ENCODE assay signal across 8 cellular contexts in the genomic region with DNA sequence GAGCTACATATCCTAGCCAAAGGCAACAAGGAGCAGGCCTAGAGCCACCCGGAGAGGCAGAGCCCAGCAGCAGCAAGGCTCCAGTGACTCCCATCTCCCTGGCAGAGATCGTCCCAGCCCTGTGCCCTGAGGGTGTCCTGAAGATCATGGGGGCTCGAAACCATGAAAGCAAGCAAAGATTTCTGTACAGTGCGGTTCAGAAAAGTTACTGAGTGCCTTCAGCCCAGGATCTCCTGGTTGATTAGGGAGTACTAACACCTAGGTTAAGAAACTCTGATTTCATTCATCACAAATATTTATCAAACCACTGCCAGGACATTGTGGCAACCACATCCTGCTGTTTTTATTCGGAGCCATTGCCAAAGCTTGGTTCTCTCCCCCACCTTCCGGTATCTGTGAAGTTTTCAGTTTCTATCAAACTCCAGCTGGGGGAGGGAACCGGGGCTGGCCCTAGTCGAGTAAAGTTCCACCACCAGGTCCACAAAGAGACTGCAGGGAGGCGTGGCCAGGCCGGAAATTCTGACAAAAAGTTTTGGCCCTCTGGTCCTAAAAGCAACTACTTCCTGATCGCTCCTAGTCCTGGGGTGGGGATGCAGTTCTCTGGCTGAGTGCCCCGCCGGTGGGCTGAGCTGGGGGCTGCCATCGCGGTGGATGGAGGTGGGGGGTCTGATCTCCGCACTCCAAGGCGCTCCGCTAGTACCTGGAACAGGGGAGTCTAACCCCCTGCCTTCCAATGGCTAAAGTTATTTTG. TPM values are rescaled to one million over a fixed set of nuclear protein-coding genes. Genes with fewer than 3 reads are reported as not detected.
DNase-seq lines count a peak whose midpoint lies in the region; ATAC-seq and TF ChIP-seq lines count a peak whose summit lies in the region.

No MANE protein-coding gene starts in this region.

- WGBS in adrenal gland, 4 donors, result 1 to 2% (median 1%) methylated on average over 4 to 18 of the region's 18 CpGs

- H3K36me3 ChIP-seq in adrenal gland (replicated peaks in 1 of 2), result no peaks in the 10 kb centered on the region
- H3K36me3 ChIP-seq in upper lobe of right lung, result peaks cover under 1% of the 10 kb centered on the region

- H3K27me3 ChIP-seq in adrenal gland, result no peaks in the 10 kb centered on the region
- no peaks in the 10 kb centered on the region for H3K27me3 ChIP-seq in upper lobe of right lung

- H3K27ac ChIP-seq in adrenal gland (peak overlapping the region; percentile 84 to 99 (median 91)), upper lobe of right lung (peak overlapping the region; percentile 89)

- ATAC-seq in GM19397 (IDR thresholded peaks at IDR 0.05; ENCODE audit: unreplicated experiment) (peak; percentile 58), HG03565 (IDR thresholded peaks at IDR 0.05; ENCODE audit: unreplicated experiment) (peak; percentile 62), left cardiac atrium (peak; percentile 65 to 67), upper lobe of right lung (peak; percentile 70)

- H3K27ac Mint-ChIP-seq in progenitor cell of endocrine pancreas, result peak overlapping the region; percentile 96

- TF ChIP-seq CTCF in adrenal gland (IDR thresholded peaks at IDR 0.05) (peak in 2 of 6 experiments; percentile 51 to 52), progenitor cell of endocrine pancreas (IDR thresholded peaks at IDR 0.05; ENCODE audit: unreplicated experiment) (peak; percentile 15), upper lobe of right lung (IDR thresholded peaks at IDR 0.05) (peak; percentile 36)

- no peaks in the 10 kb centered on the region for H3K9me3 Mint-ChIP-seq in progenitor cell of endocrine pancreas (ENCODE audit: low read depth)

- H3K9me3 ChIP-seq in adrenal gland (replicated peaks in 1 of 3) (no peaks in the 10 kb centered on the region), upper lobe of right lung (no peaks in the 10 kb centered on the region)

- H3K4me3 ChIP-seq in adrenal gland (peak overlapping the region; percentile 70 to 96 (median 83)), upper lobe of right lung (peak overlapping the region; percentile 64)

- peaks cover 53% of the 10 kb centered on the region for H3K4me1 Mint-ChIP-seq in progenitor cell of endocrine pancreas (ENCODE audit: low read depth)

- peak overlapping the region; percentile 88 for H3K4me3 Mint-ChIP-seq in progenitor cell of endocrine pancreas (ENCODE audit: low read depth)

- DNase-seq in CMK (ENCODE audit: low read depth), result peak; percentile 85
- DNase-seq in SW 1271 (lab: John Stamatoyannopoulos, UW), result peak; percentile 63 to 92
- peak; percentile 77 to 97 (median 93) for DNase-seq in adrenal gland
- peak; percentile 92 for DNase-seq in left cardiac atrium
- peak; percentile 56 for DNase-seq in progenitor cell of endocrine pancreas (ENCODE audit: low spot score, unreplicated experiment)
- peak; percentile 93 for DNase-seq in upper lobe of right lung

- intact Hi-C loops in adrenal gland (cut with DNase I) (no loop called here), left cardiac atrium (cut with DNase I) (loop anchor here in 1 of 2 donors (2.0 kb wide), 1 partner anchor 68 kb away; no protein-coding TSS in a partner anchor), upper lobe of right lung (cut with DNase I) (no loop called here)

- peaks cover 7% of the 10 kb centered on the region for H3K36me3 Mint-ChIP-seq in progenitor cell of endocrine pancreas (ENCODE audit: insufficient read depth)

- no peaks in the 10 kb centered on the region for H3K27me3 Mint-ChIP-seq in progenitor cell of endocrine pancreas

- H3K4me1 ChIP-seq in adrenal gland (replicated peaks in 1 of 2) (peaks cover 32 to 47% of the 10 kb centered on the region in 2 donors), upper lobe of right lung (peaks cover 46% of the 10 kb centered on the region)

- peak; percentile 58 to 83 for TF ChIP-seq POLR2A in adrenal gland (IDR thresholded peaks at IDR 0.05)

RNA-seq across cellular contexts. Expression of a gene that starts 1.2 kb away (rescaled TPM):
- total RNA-seq in adrenal gland (10 to 100 TPM; 12.4 to 37.2 (median 32.8) TPM), left cardiac atrium (1 to 10 TPM; 6.4 to 6.9 TPM), progenitor cell of endocrine pancreas (23.8 and 24.3 TPM in 2 replicates), upper lobe of right lung (38.9 TPM)
- 10 to 100 TPM in 1 of 3 donors, 1 to 10 TPM in 1, under 1 TPM in 1; 0.33 to 13.0 (median 7.9) TPM for polyA plus RNA-seq in adrenal gland

RNA-seq across cellular contexts. Expression of a gene that starts 40.4 kb away (rescaled TPM):
- 10 to 100 TPM in 7 of 8 donors, 1 to 10 TPM in 1; 4.1 to 40.0 (median 26.1) TPM for total RNA-seq in adrenal gland
- 10 to 100 TPM; 15.0 to 39.7 (median 17.7) TPM for polyA plus RNA-seq in adrenal gland
- 10 to 100 TPM; 23.3 to 28.3 TPM for total RNA-seq in left cardiac atrium
- total RNA-seq in progenitor cell of endocrine pancreas, result 34.0 and 37.4 TPM in 2 replicates
- total RNA-seq in upper lobe of right lung, result 30.3 TPM

RNA-seq across cellular contexts. Expression of a gene that starts 59.9 kb away (rescaled TPM):
- total RNA-seq in adrenal gland (not detected), left cardiac atrium (under 1 TPM in 1 of 2 donors, not detected in 1; 0.29 TPM), progenitor cell of endocrine pancreas (not detected in 2 replicates), upper lobe of right lung (1.2 TPM)
- polyA plus RNA-seq in adrenal gland, result under 1 TPM in 1 of 3 donors, not detected in 2; 0.13 TPM

Comparison
In these comparisons a context has a peak if more than half of its experiments do, and no peak if none do; other contexts are left out.
1. Peak in every context shown above with its lines: DNase-seq, ATAC-seq, H3K4me3 ChIP-seq and H3K27ac ChIP-seq.